In genomic region chr12:30909721-30910350, GRCh38 we compare ENCODE assay signal across 28 cellular contexts. TPM values are rescaled to one million over a fixed set of nuclear protein-coding genes. Genes with fewer than 3 reads are reported as not detected.
DNase-seq lines count a peak whose midpoint lies in the region; ATAC-seq and TF ChIP-seq lines count a peak whose summit lies in the region.
"Had no signal": no experiment of that assay in that cellular context is flagged by ENCODE, and none has a peak within 500 bp of the region (broad histone marks: within the 10 kb centered on the region; RNA-seq: fewer than 3 reads in every experiment).

No MANE protein-coding gene starts in this region.

- H3K4me1 Mint-ChIP-seq in brain (peaks cover 26% of the 10 kb centered on the region), mesothelial cell of epicardium (peaks cover 19% of the 10 kb centered on the region)
- H3K4me1 Mint-ChIP-seq: activated CD4-positive, alpha-beta T cell treated with anti-CD3 and anti-CD28 coated beads, Interleukin-2, amount 10 ng/mL, durations not matched to agents 7 days and 5 days; immature natural killer cell had no signal

- H3K36me3 ChIP-seq in HEK293 (ENCODE audit: control insufficient read depth in 2 of 2, insufficient read depth in 1 of 2, low read length in 2 of 2) = no peaks in the 10 kb centered on the region
- H3K36me3 ChIP-seq: heart right ventricle, uterus, WERI-Rb-1 had no signal

- ATAC-seq in GM18873 (IDR thresholded peaks at IDR 0.05; ENCODE audit: low FRiP score, unreplicated experiment) = no peak
- ATAC-seq: foreskin keratinocyte, HCT116 had no signal

- H3K9me3 Mint-ChIP-seq in brain = no peaks in the 10 kb centered on the region
- no peaks in the 10 kb centered on the region for H3K9me3 Mint-ChIP-seq in mesothelial cell of epicardium
- H3K9me3 Mint-ChIP-seq: activated CD4-positive, alpha-beta T cell treated with anti-CD3 and anti-CD28 coated beads, Interleukin-2, amount 10 ng/mL, durations not matched to agents 7 days and 5 days; neural crest cell had no signal

- intact Hi-C loops in dorsolateral prefrontal cortex (cut with DNase I) = no loop called here

- TF ChIP-seq CTCF in HEK293 (tag by site-specific recombination; IDR thresholded peaks at IDR 0.05) (no peak), brain (conservative IDR thresholded peaks at IDR 0.05) (no peak), mesothelial cell of epicardium (IDR thresholded peaks at IDR 0.05; ENCODE audit: unreplicated experiment) (no peak), coronary artery (IDR thresholded peaks at IDR 0.05) (no peak), dorsolateral prefrontal cortex (IDR thresholded peaks at IDR 0.05 in 54 of 56, conservative IDR thresholded peaks at IDR 0.05 in 2 of 56; ENCODE audit: low read depth in 1 of 56, partially characterized antibody in 56 of 56) (no peak)

- H3K4me3 ChIP-seq in HEK293 (ENCODE audit: low read depth, low read length) (no peak overlapping the region), coronary artery (no peak overlapping the region), dorsolateral prefrontal cortex (no peak overlapping the region)
- H3K4me3 ChIP-seq: heart right ventricle, uterus had no signal

- CTCF ChIA-PET in HEK293 (lab: Yijun Ruan, JAX) = no interaction called here

- H3K36me3 Mint-ChIP-seq in brain (no peaks in the 10 kb centered on the region), mesothelial cell of epicardium (no peaks in the 10 kb centered on the region)
- H3K36me3 Mint-ChIP-seq: immature natural killer cell had no signal

- no peaks in the 10 kb centered on the region for H3K27me3 ChIP-seq in dorsolateral prefrontal cortex
- H3K27me3 ChIP-seq: uterus had no signal

- peaks cover 9% of the 10 kb centered on the region; the same call in 1 of the 2 replicates for H3K4me1 ChIP-seq in HEK293 (ENCODE audit: control insufficient read depth, insufficient read depth, low read length)
- H3K4me1 ChIP-seq: foreskin keratinocyte, uterus had no signal

- no peak for DNase-seq in mesothelial cell of epicardium (ENCODE audit: low spot score in 2 of 2, unreplicated experiment in 2 of 2)
- peak; percentile 36 for DNase-seq in stromal cell of bone marrow (ENCODE audit: low read depth)
- no peak for DNase-seq in coronary artery (ENCODE audit: low spot score)
- DNase-seq in dorsolateral prefrontal cortex = no peak
- no peak for DNase-seq in hepatic stellate cell (ENCODE audit: low spot score)
- DNase-seq: activated CD4-positive, alpha-beta T cell treated with anti-CD3 and anti-CD28 coated beads, Interleukin-2, amount 10 ng/mL, durations not matched to agents 7 days and 5 days; activated naive CD4-positive, alpha-beta T cell treated with anti-CD3 and anti-CD28 coated beads, Interleukin-2, amount 50 U/mL, for 16 hours; central memory CD4-positive, alpha-beta T cell; foreskin keratinocyte; heart right ventricle; immature natural killer cell; IMR-90; NCI-H1105; NCI-H2029; NCI-H226; NCI-H774; stimulated activated CD4-positive, alpha-beta T cell treated with anti-CD3 and anti-CD28 coated beads, Interleukin-1b, Interleukin-23, amount 100 ng/mL, for 48 hours; uterus; WERI-Rb-1 had no signal

- no peaks in the 10 kb centered on the region for H3K9me3 ChIP-seq in HEK293 (ENCODE audit: control insufficient read depth, insufficient read depth, low read depth, low read length)
- H3K9me3 ChIP-seq: heart right ventricle, uterus had no signal

- POLR2A ChIA-PET in HEK293 (lab: Yijun Ruan, JAX) = no interaction called here

- H3K27me3 Mint-ChIP-seq in brain = peaks cover 3% of the 10 kb centered on the region
- no peaks in the 10 kb centered on the region for H3K27me3 Mint-ChIP-seq in mesothelial cell of epicardium (ENCODE audit: low read depth)

- no peak overlapping the region for H3K27ac ChIP-seq in HEK293 (ENCODE audit: extremely low read depth, low read depth, low read length)
- H3K27ac ChIP-seq in coronary artery = peak overlapping the region in 1 of 2 donors; percentile 56
- H3K27ac ChIP-seq in dorsolateral prefrontal cortex = no peak overlapping the region
- H3K27ac ChIP-seq: epithelial cell of prostate, foreskin keratinocyte, uterus, WERI-Rb-1 had no signal

- H3K4me3 Mint-ChIP-seq in brain = peak overlapping the region in 2 of 5 experiments; percentile 7 to 28
- no peak overlapping the region for H3K4me3 Mint-ChIP-seq in mesothelial cell of epicardium
- H3K4me3 Mint-ChIP-seq: activated CD4-positive, alpha-beta T cell treated with anti-CD3 and anti-CD28 coated beads, Interleukin-2, amount 10 ng/mL, durations not matched to agents 7 days and 5 days; immature natural killer cell; neural crest cell had no signal

- peak overlapping the region in 3 of 5 experiments; percentile 65 to 84 (median 82) for H3K27ac Mint-ChIP-seq in brain
- H3K27ac Mint-ChIP-seq in mesothelial cell of epicardium = peak overlapping the region; percentile 80
- H3K27ac Mint-ChIP-seq: activated CD4-positive, alpha-beta T cell treated with anti-CD3 and anti-CD28 coated beads, Interleukin-2, amount 10 ng/mL, durations not matched to agents 7 days and 5 days; immature natural killer cell; progenitor cell of endocrine pancreas had no signal

TF ChIP-seq in HEK293, 187 proteins besides CTCF, POLR2A, EP300 and RAD21:
- TF ChIP-seq ZBTB17 (tag by site-specific recombination; IDR thresholded peaks at IDR 0.05) (0 out of 2 replicates have a peak, but pooled peaks have one; percentile 15), ATF2 (tag by site-specific recombination; IDR thresholded peaks at IDR 0.05; ENCODE audit: low read depth) (no peak)

RNA-seq across cellular contexts. Expression of gene TSPAN11, which starts 16.7 kb away (rescaled TPM):
- polyA plus RNA-seq in brain (ENCODE audit: insufficient read depth, low read depth, low replicate concordance) = 5.6 TPM
- total RNA-seq in mesothelial cell of epicardium = 19.7 to 20.6 TPM (median 19.8 TPM) in 3 replicates
- 10 to 100 TPM in 21 of 120 experiments, 1 to 10 TPM in 99; 1.5 to 19.0 (median 5.4) TPM for total RNA-seq in dorsolateral prefrontal cortex
- total RNA-seq: activated CD4-positive, alpha-beta T cell treated with anti-CD3 and anti-CD28 coated beads, Interleukin-2, amount 10 ng/mL, durations not matched to agents 7 days and 5 days; Daoy; foreskin keratinocyte; mononuclear cell had no signal
- polyA plus RNA-seq: immature natural killer cell had no signal
